In genomic region chr5:143057580-143057999, GRCh38 we compare ENCODE assay signal across 10 cellular contexts.
DNase-seq lines count a peak whose midpoint lies in the region; ATAC-seq lines count a peak whose summit lies in the region.
"Had no signal": no experiment of that assay in that cellular context is flagged by ENCODE, and none has a peak within 500 bp of the region (broad histone marks: within the 10 kb centered on the region; RNA-seq: fewer than 3 reads in every experiment).

No MANE protein-coding gene starts in this region.

- ATAC-seq in GM19455 (IDR thresholded peaks at IDR 0.05; ENCODE audit: unreplicated experiment) = peak; percentile 48
- ATAC-seq in HG03159 (IDR thresholded peaks at IDR 0.05; ENCODE audit: unreplicated experiment) = peak; percentile 49
- ATAC-seq in activated naive CD8-positive, alpha-beta T cell treated with anti-CD3 and anti-CD28 coated beads, Interleukin-2, amount 50 U/mL, for 24 hours = no peak
- no peak for ATAC-seq in GM19023 (IDR thresholded peaks at IDR 0.05; ENCODE audit: unreplicated experiment)
- ATAC-seq in HG03196 (IDR thresholded peaks at IDR 0.05; ENCODE audit: unreplicated experiment) = no peak

- no peaks in the 10 kb centered on the region for H3K27me3 Mint-ChIP-seq in activated naive CD8-positive, alpha-beta T cell treated with anti-CD3 and anti-CD28 coated beads, Interleukin-2, amount 50 U/mL, for 24 hours

- H3K9me3 Mint-ChIP-seq in activated naive CD8-positive, alpha-beta T cell treated with anti-CD3 and anti-CD28 coated beads, Interleukin-2, amount 50 U/mL, for 24 hours = no peaks in the 10 kb centered on the region

- peak overlapping the region; percentile 70 for H3K4me3 ChIP-seq in GM08714 (ENCODE audit: low read length)

- peak overlapping the region; percentile 88 for H3K27ac Mint-ChIP-seq in activated naive CD8-positive, alpha-beta T cell treated with anti-CD3 and anti-CD28 coated beads, Interleukin-2, amount 50 U/mL, for 24 hours

- H3K4me1 Mint-ChIP-seq in activated naive CD8-positive, alpha-beta T cell treated with anti-CD3 and anti-CD28 coated beads, Interleukin-2, amount 50 U/mL, for 24 hours = peaks cover 70% of the 10 kb centered on the region

- no peak overlapping the region for H3K4me3 Mint-ChIP-seq in activated naive CD8-positive, alpha-beta T cell treated with anti-CD3 and anti-CD28 coated beads, Interleukin-2, amount 50 U/mL, for 24 hours

- no peak for DNase-seq in activated naive CD8-positive, alpha-beta T cell treated with anti-CD3 and anti-CD28 coated beads, Interleukin-2, amount 50 U/mL, for 24 hours
- DNase-seq in NCI-H2107 treated with DMSO at 0.1 percent for 48 hours (lab: John Stamatoyannopoulos, UW; ENCODE audit: unreplicated experiment) (no peak), cerebellar cortex (ENCODE audit: low spot score) (no peak)
- DNase-seq: activated CD8-positive, alpha-beta memory T cell treated with anti-CD3 and anti-CD28 coated beads for 24 hours; NCI-H1048 had no signal

- H3K36me3 Mint-ChIP-seq in activated naive CD8-positive, alpha-beta T cell treated with anti-CD3 and anti-CD28 coated beads, Interleukin-2, amount 50 U/mL, for 24 hours (ENCODE audit: low read depth) = peaks cover 50% of the 10 kb centered on the region

Comparison
In these comparisons a context has a peak if more than half of its experiments do, and no peak if none do; other contexts are left out.
1. ATAC-seq: peak in GM19455 (single experiment) and HG03159 (single experiment); none in activated naive CD8-positive, alpha-beta T cell treated with anti-CD3 and anti-CD28 coated beads, Interleukin-2, amount 50 U/mL, for 24 hours (single experiment), GM19023 (single experiment) and HG03196 (single experiment).